In the genomic region with DNA sequence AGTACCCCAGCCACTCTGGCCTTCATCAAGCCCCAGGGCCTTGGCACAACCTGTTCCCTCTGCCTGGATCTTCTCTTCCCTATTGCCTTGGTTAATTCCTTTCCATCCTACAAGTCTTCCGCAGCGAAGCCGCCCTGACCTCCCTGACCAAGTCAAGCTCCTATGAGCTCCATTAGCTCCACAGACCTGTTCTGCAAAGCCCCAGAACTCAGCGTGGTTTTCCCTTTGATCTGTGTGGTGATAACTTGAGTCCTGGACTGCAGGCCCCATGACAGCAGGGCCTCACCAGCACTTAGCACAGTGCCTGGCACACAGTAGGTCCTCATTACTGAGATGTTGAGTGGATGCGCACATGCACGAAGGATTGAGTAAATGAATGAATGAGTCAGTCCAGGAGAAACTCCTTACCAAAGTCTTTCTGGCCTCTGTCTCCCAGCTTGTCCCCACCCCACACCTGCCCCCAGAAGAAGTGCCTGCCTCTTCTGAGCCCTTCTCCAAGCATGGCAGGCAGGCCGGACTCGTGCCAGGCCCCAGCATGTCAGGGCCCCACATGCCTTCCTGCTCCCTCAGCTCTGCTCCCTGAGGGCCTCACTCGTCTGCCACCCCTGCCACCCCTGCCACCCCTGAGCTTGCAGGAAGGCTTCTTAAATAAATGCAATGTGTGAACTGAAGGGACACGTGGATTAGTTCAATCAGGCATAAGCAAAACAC, we compare ENCODE assay signal across 1 cellular context.
TF ChIP-seq lines count a peak whose summit lies in the region.

No MANE protein-coding gene starts in this region.

TF ChIP-seq in endothelial cell of umbilical vein, 7 proteins besides CTCF, POLR2A, EP300 and RAD21:
- no peak for TF ChIP-seq JUN (IDR thresholded peaks at IDR 0.05; ENCODE audit: borderline replicate concordance, insufficient read depth, insufficient read length, low read depth)
- TF ChIP-seq GATA2 (IDR thresholded peaks at IDR 0.05; ENCODE audit: insufficient read depth, insufficient read length, low read depth, low read length) = no peak
- TF ChIP-seq EZH2 (IDR thresholded peaks at IDR 0.05; ENCODE audit: borderline replicate concordance, low read depth, low read length, severe bottlenecking) = no peak
- TF ChIP-seq MYC (IDR thresholded peaks at IDR 0.05; ENCODE audit: low read depth, low read length) = no peak
- no peak for TF ChIP-seq POLR2AphosphoS5 (IDR thresholded peaks at IDR 0.05; ENCODE audit: insufficient read depth, low read depth, low read length)
- TF ChIP-seq, protein P1, sequence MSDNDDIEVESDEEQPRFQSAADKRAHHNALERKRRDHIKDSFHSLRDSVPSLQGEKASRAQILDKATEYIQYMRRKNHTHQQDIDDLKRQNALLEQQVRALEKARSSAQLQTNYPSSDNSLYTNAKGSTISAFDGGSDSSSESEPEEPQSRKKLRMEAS (IDR thresholded peaks at IDR 0.05; ENCODE audit: insufficient read depth, insufficient read length) = no peak
- TF ChIP-seq FOS (IDR thresholded peaks at IDR 0.05; ENCODE audit: borderline replicate concordance, insufficient read depth, low read length) = no peak
